33 cellular contexts compared by ENCODE assay signal in the genomic region with DNA sequence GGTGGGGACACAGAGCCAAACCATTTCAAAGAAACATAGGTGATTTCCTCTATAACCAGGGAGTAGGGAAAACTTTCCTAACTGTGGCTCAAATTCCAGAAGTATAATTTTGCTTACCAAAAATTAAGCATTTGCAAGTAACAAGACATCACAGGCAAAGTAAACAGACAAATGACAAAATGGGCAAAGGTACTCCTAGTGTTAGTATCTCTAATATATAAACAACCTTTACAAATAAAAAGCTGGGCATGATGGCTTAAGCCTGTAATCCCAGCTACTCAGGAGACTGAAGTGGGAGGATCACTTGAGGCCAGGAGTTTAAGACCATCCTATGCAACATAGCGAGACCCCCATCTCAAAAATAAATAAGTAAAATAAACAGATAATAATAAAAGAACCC.
"Had no signal": no experiment of that assay in that cellular context is flagged by ENCODE, and none has a peak within 500 bp of the region (broad histone marks: within the 10 kb centered on the region; RNA-seq: fewer than 3 reads in every experiment).

No MANE protein-coding gene starts in this region.

- H3K4me3 ChIP-seq: MG63 had no signal

- H3K27me3 ChIP-seq: MG63 had no signal

- H3K36me3 ChIP-seq: MG63 had no signal

- DNase-seq: Karpas-422, Kasumi-1, MG63, MM.1S, NCI-H1048, NCI-H1092, NCI-H1092 treated with DMSO at 0.1 percent for 48 hours, NCI-H1105, NCI-H1105 treated with DMSO at 0.1 percent for 48 hours, NCI-H1417, NCI-H1417 treated with DMSO at 0.1 percent for 48 hours, NCI-H1436, NCI-H1436 treated with DMSO at 0.1 percent for 48 hours, NCI-H146, NCI-H1694, NCI-H1694 treated with DMSO at 0.1 percent for 48 hours, NCI-H187, NCI-H187 treated with DMSO at 0.1 percent for 48 hours, NCI-H1930, NCI-H2029, NCI-H2081, NCI-H2081 treated with DMSO at 0.1 percent for 48 hours, NCI-H2107, NCI-H2171, NCI-H2171 treated with DMSO at 0.1 percent for 48 hours, NCI-H2227 treated with DMSO at 0.1 percent for 48 hours, NCI-H226, NCI-H345, NCI-H446, NCI-H446 treated with DMSO at 0.1 percent for 48 hours, NCI-H510A, NCI-H510A treated with DMSO at 0.1 percent for 48 hours, NCI-H524 had no signal
